ENCODE assay signal across 1 cellular context in the genomic region with DNA sequence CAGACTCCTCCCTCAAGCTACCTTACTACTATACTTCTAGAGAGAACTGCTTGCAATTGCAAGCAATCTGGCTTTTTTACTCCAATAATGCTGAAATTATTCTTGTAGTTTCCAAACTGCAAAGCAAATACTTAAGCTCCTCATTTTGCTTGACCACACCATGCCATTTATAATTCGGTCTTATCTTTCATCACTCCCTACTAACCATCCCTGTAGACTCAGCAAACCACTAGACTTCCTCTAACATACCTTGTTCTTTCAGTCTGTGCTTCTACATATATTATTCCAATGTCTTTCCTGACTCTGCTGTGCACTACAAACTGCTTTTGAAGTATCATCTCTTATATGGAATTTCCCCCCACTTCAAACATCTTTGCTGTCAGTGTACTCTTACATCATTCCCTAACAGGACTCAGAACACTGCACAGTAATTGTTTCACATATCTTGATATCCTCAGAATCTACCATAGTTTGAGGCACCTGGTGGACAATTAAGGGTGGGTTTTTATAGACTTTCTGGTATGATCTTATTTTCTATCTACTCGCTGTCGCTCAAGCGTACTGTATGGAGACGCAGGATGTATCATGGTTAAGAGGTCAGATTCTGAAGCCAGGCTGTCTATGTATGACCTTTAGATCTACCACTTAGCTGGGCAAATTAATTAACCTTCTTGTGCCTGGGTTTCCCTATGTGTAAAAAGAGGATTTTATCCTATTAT.
TF ChIP-seq lines count a peak whose summit lies in the region.

No MANE protein-coding gene starts in this region.

TF ChIP-seq in GM12878, 131 proteins besides CTCF, POLR2A, EP300 and RAD21 (continued from another document):
- TF ChIP-seq, protein P1, sequence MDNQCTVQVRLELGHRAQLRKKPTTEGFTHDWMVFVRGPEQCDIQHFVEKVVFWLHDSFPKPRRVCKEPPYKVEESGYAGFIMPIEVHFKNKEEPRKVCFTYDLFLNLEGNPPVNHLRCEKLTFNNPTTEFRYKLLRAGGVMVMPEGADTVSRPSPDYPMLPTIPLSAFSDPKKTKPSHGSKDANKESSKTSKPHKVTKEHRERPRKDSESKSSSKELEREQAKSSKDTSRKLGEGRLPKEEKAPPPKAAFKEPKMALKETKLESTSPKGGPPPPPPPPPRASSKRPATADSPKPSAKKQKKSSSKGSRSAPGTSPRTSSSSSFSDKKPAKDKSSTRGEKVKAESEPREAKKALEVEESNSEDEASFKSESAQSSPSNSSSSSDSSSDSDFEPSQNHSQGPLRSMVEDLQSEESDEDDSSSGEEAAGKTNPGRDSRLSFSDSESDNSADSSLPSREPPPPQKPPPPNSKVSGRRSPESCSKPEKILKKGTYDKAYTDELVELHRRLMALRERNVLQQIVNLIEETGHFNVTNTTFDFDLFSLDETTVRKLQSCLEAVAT (IDR thresholded peaks at IDR 0.05) = peak; percentile 20; the same call in 1 of the 2 replicates
- TF ChIP-seq LARP7 (IDR thresholded peaks at IDR 0.05) (0 out of 2 replicates have a peak, but pooled peaks have one; percentile 25), HDAC2 (IDR thresholded peaks at IDR 0.05) (no peak)
TF ChIP-seq in GM12878: peak in this region for 6.
